20 cellular contexts compared by ENCODE assay signal in genomic region chr3:186551387-186551786, GRCh38. TPM values are rescaled to one million over a fixed set of nuclear protein-coding genes. Genes with fewer than 3 reads are reported as not detected.
DNase-seq lines count a peak whose midpoint lies in the region; ATAC-seq and TF ChIP-seq lines count a peak whose summit lies in the region.
"Had no signal": no experiment of that assay in that cellular context is flagged by ENCODE, and none has a peak within 500 bp of the region (broad histone marks: within the 10 kb centered on the region; RNA-seq: fewer than 3 reads in every experiment).

No MANE protein-coding gene starts in this region.

- H3K27me3 Mint-ChIP-seq in chondrocyte (ENCODE audit: low read depth): no peaks in the 10 kb centered on the region

- TF ChIP-seq CTCF in PC-3 (conservative IDR thresholded peaks at IDR 0.05; ENCODE audit: low read depth, low read length): 0 out of 2 replicates have a peak, but pooled peaks have one; percentile 9
- TF ChIP-seq CTCF in chondrocyte (IDR thresholded peaks at IDR 0.05): peak; percentile 11
- TF ChIP-seq CTCF in neural cell (IDR thresholded peaks at IDR 0.05; ENCODE audit: poor library complexity, severe bottlenecking): peak; percentile 30
- no peak for TF ChIP-seq CTCF in GM20000 (IDR thresholded peaks at IDR 0.05; ENCODE audit: extremely low read depth, missing control alignments)

- H3K9ac ChIP-seq in PC-3 (ENCODE audit: low read length) (no peak overlapping the region), neural cell (ENCODE audit: low read length) (no peak overlapping the region)

- peak; percentile 24 for TF ChIP-seq RAD21 in neural cell (conservative IDR thresholded peaks at IDR 0.05)

- peaks cover 17% of the 10 kb centered on the region for H3K36me3 Mint-ChIP-seq in chondrocyte (ENCODE audit: low read depth)

- H3K9me3 ChIP-seq in PC-3 (ENCODE audit: low read length): no peaks in the 10 kb centered on the region
- H3K9me3 ChIP-seq in neural cell (ENCODE audit: low read length): no peaks in the 10 kb centered on the region
- H3K9me3 ChIP-seq: BLaER1, SJCRH30 had no signal

- intact Hi-C loops in PC-3 (cut with micrococcal nuclease): no loop called here

- H4K20me1 ChIP-seq in PC-3 (ENCODE audit: low read length) (no peaks in the 10 kb centered on the region), neural cell (ENCODE audit: insufficient read depth) (no peaks in the 10 kb centered on the region)
- H4K20me1 ChIP-seq: BLaER1 had no signal

- H3F3A ChIP-seq in PC-3 (ENCODE audit: low read length, unreplicated experiment) (no peaks in the 10 kb centered on the region), neural cell (ENCODE audit: insufficient read depth, low read length, poor library complexity, severe bottlenecking) (no peaks in the 10 kb centered on the region)

- DNase-seq in DMS53 (lab: John Stamatoyannopoulos, UW) (peak; percentile 23), DMS53 treated with DMSO at 0.1 percent for 48 hours (lab: John Stamatoyannopoulos, UW; ENCODE audit: unreplicated experiment) (no peak), PC-3 (peak; percentile 13), chondrocyte (ENCODE audit: low spot score) (no peak), GM20000 (ENCODE audit: low spot score) (no peak), NCI-H146 treated with DMSO at 0.1 percent for 48 hours (lab: John Stamatoyannopoulos, UW; ENCODE audit: unreplicated experiment) (no peak)
- DNase-seq: CD8-positive, alpha-beta T cell; GDM1; HCEC 1CT; KG1; NCI-H1436; NCI-H2029 treated with DMSO at 0.1 percent for 48 hours; NCI-H2227 treated with DMSO at 0.1 percent for 48 hours; SJCRH30 had no signal

- CTCF ChIA-PET in PC-3 (lab: Charles Lee): no interaction called here

- H3K4me3 ChIP-seq in PC-3 (ENCODE audit: low read length) (no peak overlapping the region), neural cell (ENCODE audit: low read length) (no peak overlapping the region)
- H3K4me3 ChIP-seq: BLaER1, GM12878, SJCRH30 had no signal

- H3K4me2 ChIP-seq in PC-3 (ENCODE audit: low read length) (no peak overlapping the region), neural cell (ENCODE audit: low read length) (no peak overlapping the region)
- H3K4me2 ChIP-seq: BLaER1 had no signal

- no peak overlapping the region for H3K27ac Mint-ChIP-seq in chondrocyte (ENCODE audit: unreplicated experiment)
- H3K27ac Mint-ChIP-seq: CD8-positive, alpha-beta T cell had no signal

- no peaks in the 10 kb centered on the region for H3K79me2 ChIP-seq in PC-3 (ENCODE audit: low read length)
- H3K79me2 ChIP-seq in neural cell (replicated peaks; ENCODE audit: insufficient read depth, low read length): no peaks in the 10 kb centered on the region

- POLR2A ChIA-PET in PC-3 (lab: Charles Lee; ENCODE audit: unreplicated experiment): interaction anchor here (0.6 kb wide), 1 partner anchor 19 kb away, joined by 3 read pairs; the partner anchor contains the start of gene DNAJB11

- H3K27ac ChIP-seq in PC-3 (ENCODE audit: low read length): no peak overlapping the region
- no peak overlapping the region for H3K27ac ChIP-seq in neural cell (ENCODE audit: low read length)
- H3K27ac ChIP-seq: 22Rv1, BLaER1, HL-60, SJCRH30 had no signal

- BruUV-seq in PC-3 (replicated peaks; lab: Mats Ljungman, UMichigan): no TSS peak

- ATAC-seq in PC-3 (peak; percentile 37; the same call in 1 of the 2 replicates), GM21423 (IDR thresholded peaks at IDR 0.05; ENCODE audit: unreplicated experiment) (no peak)
- ATAC-seq: CD8-positive, alpha-beta T cell; GM12878 had no signal

- TF ChIP-seq EP300 in neural cell (conservative IDR thresholded peaks at IDR 0.05; ENCODE audit: poor library complexity, severe bottlenecking): no peak

- no peak overlapping the region for H3K4me3 Mint-ChIP-seq in chondrocyte (ENCODE audit: unreplicated experiment)
- H3K4me3 Mint-ChIP-seq: CD8-positive, alpha-beta T cell had no signal

- H2AFZ ChIP-seq in PC-3 (ENCODE audit: low read length) (no peak overlapping the region), neural cell (ENCODE audit: low read depth, low read length) (no peak overlapping the region)

- no peaks in the 10 kb centered on the region for H3K9me3 Mint-ChIP-seq in chondrocyte (ENCODE audit: low read depth)
- H3K9me3 Mint-ChIP-seq: CD8-positive, alpha-beta T cell had no signal

- H3K9me2 ChIP-seq in PC-3 (replicated peaks; ENCODE audit: low read length): no peaks in the 10 kb centered on the region
- H3K9me2 ChIP-seq in neural cell (ENCODE audit: insufficient read depth, low read length): no peaks in the 10 kb centered on the region

- H3K4me1 Mint-ChIP-seq in chondrocyte (ENCODE audit: low read depth): no peaks in the 10 kb centered on the region

- H3K27me3 ChIP-seq in PC-3 (ENCODE audit: low read length) (no peaks in the 10 kb centered on the region), neural cell (ENCODE audit: insufficient read depth, low read depth, low read length) (no peaks in the 10 kb centered on the region)
- H3K27me3 ChIP-seq: BLaER1, SJCRH30 had no signal

- H3K36me3 ChIP-seq in PC-3 (ENCODE audit: low read depth, low read length): peaks cover 26% of the 10 kb centered on the region
- H3K36me3 ChIP-seq in neural cell (ENCODE audit: insufficient read depth, low read length): no peaks in the 10 kb centered on the region

- H3K4me1 ChIP-seq in PC-3 (ENCODE audit: insufficient read depth, low read length): no peaks in the 10 kb centered on the region
- H3K4me1 ChIP-seq: BLaER1, SJCRH30 had no signal

TF ChIP-seq in neural cell, 6 proteins besides CTCF, POLR2A, EP300 and RAD21:
- no peak for TF ChIP-seq POLR2AphosphoS5 (IDR thresholded peaks at IDR 0.05)
- peak; percentile 48 for TF ChIP-seq SMC3 (conservative IDR thresholded peaks at IDR 0.05; ENCODE audit: poor library complexity)
- TF ChIP-seq REST (IDR thresholded peaks at IDR 0.05; ENCODE audit: borderline replicate concordance): no peak
- no peak for TF ChIP-seq TAF1 (IDR thresholded peaks at IDR 0.05; ENCODE audit: low read depth)
- TF ChIP-seq EZH2 (IDR thresholded peaks at IDR 0.05; ENCODE audit: borderline replicate concordance, insufficient read depth, low read length, poor library complexity, severe bottlenecking): no peak
- no peak for TF ChIP-seq MXI1 (conservative IDR thresholded peaks at IDR 0.05; ENCODE audit: poor library complexity, severe bottlenecking)

RNA-seq across cellular contexts. Expression of gene CRYGS, which starts 7.2 kb away (rescaled TPM):
- total RNA-seq in PC-3 (2014; rRNA removed): 3.4 and 4.4 TPM in 2 replicates
- total RNA-seq in chondrocyte: 1.7 to 3.1 TPM (median 2.8 TPM) in 3 replicates
- 6.7 and 7.7 TPM in 2 replicates for polyA plus RNA-seq in neural cell
- polyA minus RNA-seq in neural cell: 2.4 TPM in 2 replicates

RNA-seq across cellular contexts. Expression of gene TBCCD1, which starts 15.8 kb away (rescaled TPM):
- total RNA-seq in PC-3 (2014; rRNA removed) (16.6 and 17.0 TPM in 2 replicates), chondrocyte (12.8 to 19.6 TPM (median 13.8 TPM) in 3 replicates)
- polyA plus RNA-seq in neural cell: 11.6 and 13.4 TPM in 2 replicates
- polyA minus RNA-seq in neural cell: 17.0 and 19.0 TPM in 2 replicates

RNA-seq across cellular contexts. Expression of gene DNAJB11, which starts 19.1 kb away (rescaled TPM):
- 117 and 120 TPM in 2 replicates for total RNA-seq in PC-3 (2014; rRNA removed)
- total RNA-seq in chondrocyte: 63.6 to 91.1 TPM (median 67.6 TPM) in 3 replicates
- polyA plus RNA-seq in neural cell: 100.0 and 108 TPM in 2 replicates
- 64.8 and 78.5 TPM in 2 replicates for polyA minus RNA-seq in neural cell

Comparison
In these comparisons a context has a peak if more than half of its experiments do, and no peak if none do; other contexts are left out.
1. DNase-seq: peak in DMS53 (single experiment) and PC-3 (single experiment); none in DMS53 treated with DMSO at 0.1 percent for 48 hours (single experiment), chondrocyte (single experiment), GM20000 (single experiment) and NCI-H146 treated with DMSO at 0.1 percent for 48 hours (single experiment).